Comparison of ENCODE assay signal across 19 cellular contexts in the genomic region with DNA sequence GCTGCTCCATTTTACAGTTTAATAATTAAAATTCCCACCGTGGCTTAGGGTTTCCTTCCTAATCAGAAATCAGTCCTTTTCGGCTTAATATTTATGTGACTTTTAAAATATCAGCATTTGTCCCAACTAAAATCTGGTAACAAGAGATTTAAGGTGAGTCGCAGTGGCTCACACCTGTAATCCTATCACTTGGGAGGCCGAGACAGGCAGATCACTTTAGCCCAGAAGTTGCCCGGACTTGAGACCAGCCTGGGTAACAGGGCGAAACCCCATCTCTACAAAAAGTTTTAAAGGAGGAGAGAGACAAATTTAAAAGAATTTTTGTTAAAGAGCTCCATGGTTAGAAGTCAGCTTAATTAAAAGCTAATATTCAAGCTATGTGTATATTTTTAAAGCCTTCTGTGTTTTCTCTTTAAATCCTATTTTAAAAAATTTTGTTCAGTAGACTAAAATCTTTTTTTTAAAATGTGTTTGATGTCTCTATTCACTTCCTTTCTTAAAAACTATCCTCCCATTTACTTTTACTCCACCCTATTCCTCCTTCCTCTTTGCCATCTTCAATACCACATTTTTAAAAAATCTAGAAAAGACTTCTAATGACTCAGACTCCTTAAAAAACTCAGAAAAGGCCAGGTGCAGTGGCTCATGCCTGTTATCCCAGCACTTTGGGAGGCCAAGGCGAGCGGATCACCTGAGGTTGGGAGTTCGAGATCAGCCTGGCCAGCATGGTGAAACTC. TPM values are rescaled to one million over a fixed set of nuclear protein-coding genes. Genes with fewer than 3 reads are reported as not detected.
"Had no signal": no experiment of that assay in that cellular context is flagged by ENCODE, and none has a peak within 500 bp of the region (broad histone marks: within the 10 kb centered on the region; RNA-seq: fewer than 3 reads in every experiment).

No MANE protein-coding gene starts in this region.

- H3K27me3 ChIP-seq: ascending aorta, cardiac muscle cell had no signal

- H3K36me3 ChIP-seq: ascending aorta, cardiac muscle cell, gastroesophageal sphincter, stomach, thoracic aorta had no signal

- H3K36me3 Mint-ChIP-seq: activated naive CD8-positive, alpha-beta T cell treated with anti-CD3 and anti-CD28 coated beads, Interleukin-2, amount 10 ng/mL, durations not matched to agents 7 days and 5 days had no signal

- ATAC-seq: gastroesophageal sphincter had no signal

- H3K4me1 ChIP-seq: ascending aorta, gastroesophageal sphincter, parathyroid adenoma had no signal

- H3K9me3 ChIP-seq: ascending aorta, gastroesophageal sphincter, stomach, thoracic aorta had no signal

- H3K4me3 Mint-ChIP-seq: activated naive CD8-positive, alpha-beta T cell treated with anti-CD3 and anti-CD28 coated beads, Interleukin-2, amount 10 ng/mL, durations not matched to agents 7 days and 5 days had no signal

- H3K9me3 Mint-ChIP-seq: activated naive CD8-positive, alpha-beta T cell treated with anti-CD3 and anti-CD28 coated beads, Interleukin-2, amount 10 ng/mL, durations not matched to agents 7 days and 5 days; activated T-helper 2 cell treated with anti-CD3 and anti-CD28 coated beads, Interferon-gamma antibody, Interleukin-2, Interleukin-4, amounts not matched to agents 10 μg/mL and 5 μg/mL and 100 μg/mL, durations not matched to agents 14 hours and 24 hours and 36 hours had no signal

- H3K27ac Mint-ChIP-seq: activated naive CD8-positive, alpha-beta T cell treated with anti-CD3 and anti-CD28 coated beads, Interleukin-2, amount 10 ng/mL, durations not matched to agents 7 days and 5 days; activated T-helper 2 cell treated with anti-CD3 and anti-CD28 coated beads, Interferon-gamma antibody, Interleukin-2, Interleukin-4, amounts not matched to agents 10 μg/mL and 5 μg/mL and 100 μg/mL, durations not matched to agents 14 hours and 24 hours and 36 hours had no signal

- DNase-seq: activated CD4-positive, alpha-beta T cell treated with anti-CD3 and anti-CD28 coated beads for 1 hour; activated CD8-positive, alpha-beta memory T cell treated with anti-CD3 and anti-CD28 coated beads for 24 hours; activated naive CD8-positive, alpha-beta T cell treated with anti-CD3 and anti-CD28 coated beads, Interleukin-2, amount 10 ng/mL, durations not matched to agents 7 days and 5 days; effector CD4-positive, alpha-beta T cell; kidney; retina; stimulated activated CD4-positive, alpha-beta T cell treated with anti-CD3 and anti-CD28 coated beads, Interleukin-4, amount 100 ng/mL, for 4 hours; stomach; T1000 had no signal

- H3K27ac ChIP-seq: ascending aorta, cardiac muscle cell, gastroesophageal sphincter, parathyroid adenoma, stomach, thoracic aorta had no signal

- H3K4me3 ChIP-seq: ascending aorta, cardiac muscle cell, gastroesophageal sphincter, stomach, thoracic aorta had no signal

RNA-seq across cellular contexts. Expression of a gene that starts 3.8 kb away (rescaled TPM):
- total RNA-seq: activated T-helper 2 cell treated with anti-CD3 and anti-CD28 coated beads, Interferon-gamma antibody, Interleukin-2, Interleukin-4, amounts not matched to agents 10 μg/mL and 5 μg/mL and 100 μg/mL, durations not matched to agents 14 hours and 24 hours and 36 hours; ascending aorta; gastroesophageal sphincter; kidney; liver; myocyte; skeletal muscle tissue; thoracic aorta; ureter had no signal

RNA-seq across cellular contexts. Expression of a gene that starts 29.8 kb away (rescaled TPM):
- total RNA-seq: ascending aorta, cardiac muscle cell, myocyte, skeletal muscle tissue had no signal
